Comparison of ENCODE assay signal across 11 cellular contexts in genomic region chr6:132713355-132714134, GRCh38. TPM values are rescaled to one million over a fixed set of nuclear protein-coding genes. Genes with fewer than 3 reads are reported as not detected.
DNase-seq lines count a peak whose midpoint lies in the region; ATAC-seq, FAIRE-seq and TF ChIP-seq lines count a peak whose summit lies in the region.
"Had no signal": no experiment of that assay in that cellular context is flagged by ENCODE, and none has a peak within 500 bp of the region (broad histone marks: within the 10 kb centered on the region; RNA-seq: fewer than 3 reads in every experiment).

Gene VNN1 (minus strand): TSS chr6:132714055. CDS start chr6:132714035, 20 bp downstream.

- no peaks in the 10 kb centered on the region for H3K36me3 ChIP-seq in ascending aorta

- H3K27ac ChIP-seq in ascending aorta, result no peak within 1 kb of the TSS

- DNase-seq in GM18507 (ENCODE audit: extremely low spot score, insufficient read length, low read depth) (no peak), ascending aorta (ENCODE audit: low spot score in 2 of 2) (peak; percentile 22 to 71), GF-D8 (lab: John Stamatoyannopoulos, UW) (no peak), SHP77 treated with DMSO at 0.1 percent for 48 hours (lab: John Stamatoyannopoulos, UW) (no peak), progenitor cell of endocrine pancreas (ENCODE audit: low spot score, unreplicated experiment) (no peak)
- DNase-seq in natural killer cell treated with Interleukin-12 subunit alpha and Interleukin-12 subunit beta and Interleukin-15 and Interleukin-18, amount 100 ng/mL, for 72 hours (ENCODE audit: low spot score), result no peak
- DNase-seq: activated T-cell treated with anti-CD3 and anti-CD28 coated beads, Interleukin-2, amount 50 U/mL, for 48 hours; stimulated activated naive CD4-positive, alpha-beta T cell treated with Interleukin-2 at 50 U/mL for 16 hours had no signal

- no peaks in the 10 kb centered on the region for H3K27me3 ChIP-seq in ascending aorta

- intact Hi-C loops in ascending aorta (cut with DNase I), result no loop called here

- H3K27me3 Mint-ChIP-seq in natural killer cell treated with Interleukin-12 subunit alpha and Interleukin-12 subunit beta and Interleukin-15 and Interleukin-18, amount 100 ng/mL, for 72 hours, result peaks cover 13 to 16% of the 10 kb centered on the region in 2 donors
- peaks cover 3% of the 10 kb centered on the region for H3K27me3 Mint-ChIP-seq in progenitor cell of endocrine pancreas

- peaks cover 8 to 14% of the 10 kb centered on the region in 2 donors for H3K4me1 Mint-ChIP-seq in natural killer cell treated with Interleukin-12 subunit alpha and Interleukin-12 subunit beta and Interleukin-15 and Interleukin-18, amount 100 ng/mL, for 72 hours (ENCODE audit: low read depth in 2 of 2)
- H3K4me1 Mint-ChIP-seq in progenitor cell of endocrine pancreas (ENCODE audit: low read depth), result peaks cover 2% of the 10 kb centered on the region

- no peaks in the 10 kb centered on the region for H3K4me1 ChIP-seq in ascending aorta

- peak within 1 kb of the TSS in 1 of 2 donors; percentile 9 for H3K27ac Mint-ChIP-seq in natural killer cell treated with Interleukin-12 subunit alpha and Interleukin-12 subunit beta and Interleukin-15 and Interleukin-18, amount 100 ng/mL, for 72 hours
- H3K27ac Mint-ChIP-seq in progenitor cell of endocrine pancreas, result no peak within 1 kb of the TSS

- H3K9me3 ChIP-seq in ascending aorta, result no peaks in the 10 kb centered on the region

- FAIRE-seq in GM18507 (lab: Jason Lieb, UNC), result peak; percentile 39

- peak within 1 kb of the TSS; percentile 28 for H3K4me3 Mint-ChIP-seq in natural killer cell treated with Interleukin-12 subunit alpha and Interleukin-12 subunit beta and Interleukin-15 and Interleukin-18, amount 100 ng/mL, for 72 hours
- no peak within 1 kb of the TSS for H3K4me3 Mint-ChIP-seq in progenitor cell of endocrine pancreas (ENCODE audit: low read depth)

- no peak for TF ChIP-seq CTCF in ascending aorta (IDR thresholded peaks at IDR 0.05)
- no peak for TF ChIP-seq CTCF in progenitor cell of endocrine pancreas (IDR thresholded peaks at IDR 0.05; ENCODE audit: unreplicated experiment)

- no peaks in the 10 kb centered on the region for H3K9me3 Mint-ChIP-seq in natural killer cell treated with Interleukin-12 subunit alpha and Interleukin-12 subunit beta and Interleukin-15 and Interleukin-18, amount 100 ng/mL, for 72 hours
- no peaks in the 10 kb centered on the region for H3K9me3 Mint-ChIP-seq in progenitor cell of endocrine pancreas (ENCODE audit: low read depth)

- no peak within 1 kb of the TSS for H3K4me3 ChIP-seq in ascending aorta

- no peaks in the 10 kb centered on the region for H3K36me3 Mint-ChIP-seq in natural killer cell treated with Interleukin-12 subunit alpha and Interleukin-12 subunit beta and Interleukin-15 and Interleukin-18, amount 100 ng/mL, for 72 hours
- no peaks in the 10 kb centered on the region for H3K36me3 Mint-ChIP-seq in progenitor cell of endocrine pancreas (ENCODE audit: insufficient read depth)

- peak; percentile 84 for ATAC-seq in HG03103 (IDR thresholded peaks at IDR 0.05; ENCODE audit: low read depth, unreplicated experiment)
- peak; percentile 51 to 77 for ATAC-seq in natural killer cell treated with Interleukin-12 subunit alpha and Interleukin-12 subunit beta and Interleukin-15 and Interleukin-18, amount 100 ng/mL, for 72 hours
- ATAC-seq in GM21526 (IDR thresholded peaks at IDR 0.05; ENCODE audit: low FRiP score, unreplicated experiment), result no peak
- ATAC-seq: Panc1 had no signal

RNA-seq across cellular contexts. Expression of gene VNN1, which starts in this region (rescaled TPM):
- total RNA-seq in ascending aorta (not detected), progenitor cell of endocrine pancreas (not detected in 2 replicates)
- 1 to 10 TPM in 1 of 2 donors, under 1 TPM in 1; 0.83 to 1.6 TPM for total RNA-seq in natural killer cell treated with Interleukin-12 subunit alpha and Interleukin-12 subunit beta and Interleukin-15 and Interleukin-18, amount 100 ng/mL, for 72 hours

Comparison
In these comparisons a context has a peak if more than half of its experiments do, and no peak if none do; other contexts are left out.
1. Peak in DNase-seq in ascending aorta; RNA of the gene not detected or under 1 TPM.